Comparison of ENCODE assay signal across 8 cellular contexts in the genomic region with DNA sequence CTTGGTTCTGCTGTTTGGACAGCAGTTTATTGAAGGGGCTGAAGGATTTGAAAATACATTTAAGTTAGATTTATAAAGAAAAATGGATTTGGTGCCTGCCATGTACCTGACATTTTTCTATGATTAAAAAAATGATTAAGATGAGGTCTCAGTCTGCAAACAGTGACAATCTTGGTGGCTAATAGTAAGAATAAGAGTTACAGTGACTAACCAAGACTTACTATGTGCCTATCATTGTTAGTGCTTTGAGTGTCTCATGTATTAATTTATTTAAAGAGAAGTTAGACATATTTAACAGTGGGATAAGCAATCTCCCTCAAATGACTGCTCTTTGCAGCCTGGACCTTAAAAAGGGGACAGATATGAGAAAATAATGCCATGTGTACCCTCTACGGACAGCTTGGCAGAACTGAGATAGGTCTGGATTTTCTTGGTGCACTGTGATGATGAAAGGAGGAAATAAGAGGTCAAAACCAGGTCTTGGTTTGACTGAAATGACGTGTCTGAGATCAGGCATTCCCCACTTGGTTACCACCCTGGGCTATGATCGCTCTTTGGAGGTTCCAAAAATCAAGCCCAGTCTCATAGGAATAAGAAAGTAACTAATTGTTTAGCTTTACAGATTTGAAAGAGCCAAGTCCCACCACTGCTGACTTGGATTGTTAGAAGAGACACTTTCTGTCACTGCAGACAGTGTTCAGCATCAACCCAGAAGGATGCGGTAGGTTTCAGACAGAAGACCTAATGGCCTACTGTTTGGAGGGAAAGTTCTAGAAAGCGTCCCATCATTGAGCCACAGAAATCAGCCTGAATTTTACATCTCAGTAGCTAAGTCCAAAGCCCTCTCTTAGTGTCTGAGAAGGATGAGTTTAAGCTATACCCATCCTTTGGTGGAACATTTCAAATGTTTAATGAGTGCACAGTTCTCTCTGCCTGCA. TPM values are rescaled to one million over a fixed set of nuclear protein-coding genes. Genes with fewer than 3 reads are reported as not detected.
DNase-seq lines count a peak whose midpoint lies in the region; ATAC-seq and TF ChIP-seq lines count a peak whose summit lies in the region.

No MANE protein-coding gene starts in this region.

- H3K9me3 Mint-ChIP-seq in activated naive CD4-positive, alpha-beta T cell treated with anti-CD3 and anti-CD28 coated beads for 36 hours: peaks cover 24% of the 10 kb centered on the region
- H3K9me3 Mint-ChIP-seq in activated T-cell treated with anti-CD3 and anti-CD28 coated beads, Interleukin-2, amount 50 U/mL, for 72 hours: peaks cover 5 to 16% of the 10 kb centered on the region in 2 donors
- H3K9me3 Mint-ChIP-seq in Caco-2 (ENCODE audit: unreplicated experiment): peaks cover 28% of the 10 kb centered on the region

- CTCF ChIA-PET in activated naive CD4-positive, alpha-beta T cell treated with anti-CD3 and anti-CD28 coated beads for 36 hours (lab: Charles Lee): interaction anchor here (0.6 to 1.9 kb wide), 4 partner anchors 10 to 24 kb away, joined by 3 to 5 read pairs (median 4); no protein-coding TSS in a partner anchor
- CTCF ChIA-PET in Caco-2 (lab: Charles Lee): no interaction called here

- H3K36me3 ChIP-seq in left lung (no peaks in the 10 kb centered on the region), Caco-2 (ENCODE audit: control insufficient read depth, insufficient read depth, low read length) (no peaks in the 10 kb centered on the region)

- no peaks in the 10 kb centered on the region for H3K27me3 ChIP-seq in left lung
- H3K27me3 ChIP-seq in Caco-2 (replicated peaks; ENCODE audit: control insufficient read depth, insufficient read depth, low read length): no peaks in the 10 kb centered on the region

- peaks cover 22% of the 10 kb centered on the region for H3K36me3 Mint-ChIP-seq in activated naive CD4-positive, alpha-beta T cell treated with anti-CD3 and anti-CD28 coated beads for 36 hours (ENCODE audit: low read depth)
- H3K36me3 Mint-ChIP-seq in activated T-cell treated with anti-CD3 and anti-CD28 coated beads, Interleukin-2, amount 50 U/mL, for 72 hours (ENCODE audit: insufficient read depth in 2 of 2): peaks cover 20 to 21% of the 10 kb centered on the region in 2 donors
- peaks cover 5% of the 10 kb centered on the region for H3K36me3 Mint-ChIP-seq in Caco-2 (ENCODE audit: insufficient read depth, unreplicated experiment)

- peak; percentile 61 for DNase-seq in activated naive CD4-positive, alpha-beta T cell treated with anti-CD3 and anti-CD28 coated beads for 36 hours
- DNase-seq in activated naive CD4-positive, alpha-beta T cell treated with anti-CD3 and anti-CD28 coated beads, Interleukin-2, amount 50 U/mL, for 16 hours: no peak
- peak; percentile 57 to 63 for DNase-seq in activated T-cell treated with anti-CD3 and anti-CD28 coated beads, Interleukin-2, amount 50 U/mL, for 72 hours
- DNase-seq in stimulated activated CD4-positive, alpha-beta T cell treated with anti-CD3 and anti-CD28 coated beads, Interleukin-1b, Interleukin-23, amount 100 ng/mL, for 48 hours: peak; percentile 39
- DNase-seq in left lung (no peak), Caco-2 (no peak), GM03348 (ENCODE audit: low spot score) (no peak)

- H3K4me3 Mint-ChIP-seq in activated naive CD4-positive, alpha-beta T cell treated with anti-CD3 and anti-CD28 coated beads for 36 hours: peak overlapping the region; percentile 83
- peak overlapping the region; percentile 92 to 98 for H3K4me3 Mint-ChIP-seq in activated T-cell treated with anti-CD3 and anti-CD28 coated beads, Interleukin-2, amount 50 U/mL, for 72 hours
- H3K4me3 Mint-ChIP-seq in Caco-2 (ENCODE audit: unreplicated experiment): no peak overlapping the region

- peak overlapping the region in 1 of 2 donors; percentile 98 for H3K27ac ChIP-seq in left lung

- peak; percentile 65 for ATAC-seq in HG03060 (IDR thresholded peaks at IDR 0.05; ENCODE audit: low read depth, unreplicated experiment)
- ATAC-seq in activated T-cell treated with anti-CD3 and anti-CD28 coated beads, Interleukin-2, amount 50 U/mL, for 72 hours (replicated peaks in 1 of 2): peak; percentile 55 to 62
- no peak for ATAC-seq in left lung

- intact Hi-C loops in activated naive CD4-positive, alpha-beta T cell treated with anti-CD3 and anti-CD28 coated beads for 36 hours (cut with micrococcal nuclease): loop anchor here (1.0 to 10.0 kb wide), 11 partner anchors 279 to 1295 kb away; partner anchors contain the start of gene CCDC186
- intact Hi-C loops in left lung (cut with DNase I): no loop called here
- intact Hi-C loops in Caco-2 (cut with micrococcal nuclease; ENCODE audit: unreplicated experiment): no loop called here

- H3K9me3 ChIP-seq in left lung (peaks cover 0 to 9% of the 10 kb centered on the region in 2 donors), Caco-2 (no peaks in the 10 kb centered on the region)

- H3K4me1 ChIP-seq in left lung (peaks cover 0 to 33% of the 10 kb centered on the region in 2 donors), Caco-2 (no peaks in the 10 kb centered on the region)

- H3K27ac Mint-ChIP-seq in activated naive CD4-positive, alpha-beta T cell treated with anti-CD3 and anti-CD28 coated beads for 36 hours: peak overlapping the region; percentile 54
- H3K27ac Mint-ChIP-seq in activated T-cell treated with anti-CD3 and anti-CD28 coated beads, Interleukin-2, amount 50 U/mL, for 72 hours: peak overlapping the region; percentile 95
- no peak overlapping the region for H3K27ac Mint-ChIP-seq in Caco-2 (ENCODE audit: unreplicated experiment)

- no TSS peak for BruUV-seq in Caco-2 (replicated peaks; lab: Mats Ljungman, UMichigan)

- H3K27me3 Mint-ChIP-seq in activated naive CD4-positive, alpha-beta T cell treated with anti-CD3 and anti-CD28 coated beads for 36 hours (ENCODE audit: low read depth): no peaks in the 10 kb centered on the region
- no peaks in the 10 kb centered on the region for H3K27me3 Mint-ChIP-seq in activated T-cell treated with anti-CD3 and anti-CD28 coated beads, Interleukin-2, amount 50 U/mL, for 72 hours (ENCODE audit: low read depth)
- no peaks in the 10 kb centered on the region for H3K27me3 Mint-ChIP-seq in Caco-2 (ENCODE audit: insufficient read depth, unreplicated experiment)

- peak overlapping the region in 1 of 2 donors; percentile 93 for H3K4me3 ChIP-seq in left lung
- H3K4me3 ChIP-seq in Caco-2 (ENCODE audit: low read depth, low read length): no peak overlapping the region

- H3K4me1 Mint-ChIP-seq in activated naive CD4-positive, alpha-beta T cell treated with anti-CD3 and anti-CD28 coated beads for 36 hours (ENCODE audit: low read depth): peaks cover 39% of the 10 kb centered on the region
- peaks cover 47% of the 10 kb centered on the region for H3K4me1 Mint-ChIP-seq in activated T-cell treated with anti-CD3 and anti-CD28 coated beads, Interleukin-2, amount 50 U/mL, for 72 hours (ENCODE audit: low read depth)
- H3K4me1 Mint-ChIP-seq in Caco-2 (ENCODE audit: low read depth, unreplicated experiment): peaks cover 7% of the 10 kb centered on the region

- no peak for TF ChIP-seq CTCF in left lung (IDR thresholded peaks at IDR 0.05)
- TF ChIP-seq CTCF in Caco-2 (IDR thresholded peaks at IDR 0.05; ENCODE audit: insufficient read depth in 1 of 2, low read depth in 1 of 2, low read length in 1 of 2, severe bottlenecking in 1 of 2, unreplicated experiment in 1 of 2): no peak

- POLR2A ChIA-PET in Caco-2 (lab: Charles Lee): no interaction called here

RNA-seq across cellular contexts. Expression of gene CASP7, which starts 2.1 kb away (rescaled TPM):
- total RNA-seq in activated naive CD4-positive, alpha-beta T cell treated with anti-CD3 and anti-CD28 coated beads for 36 hours: 1 to 10 TPM; 6.1 to 7.2 TPM
- 10 to 100 TPM in 1 of 2 donors, 1 to 10 TPM in 1; 9.9 to 18.5 TPM for total RNA-seq in activated T-cell treated with anti-CD3 and anti-CD28 coated beads, Interleukin-2, amount 50 U/mL, for 72 hours
- total RNA-seq in left lung (10 to 100 TPM; 34.0 to 39.1 TPM), Caco-2 (2022) (23.0 and 23.9 TPM in 2 replicates)

RNA-seq across cellular contexts. Expression of gene NRAP, which starts 18.0 kb away (rescaled TPM):
- not detected for total RNA-seq in activated naive CD4-positive, alpha-beta T cell treated with anti-CD3 and anti-CD28 coated beads for 36 hours
- total RNA-seq in activated T-cell treated with anti-CD3 and anti-CD28 coated beads, Interleukin-2, amount 50 U/mL, for 72 hours: not detected
- total RNA-seq in left lung (under 1 TPM; 0.09 to 0.26 TPM), Caco-2 (2022) (0.05 and 0.09 TPM in 2 replicates)

Comparison
In these comparisons a context has a peak if more than half of its experiments do, and no peak if none do; other contexts are left out.
1. DNase-seq: peak in activated naive CD4-positive, alpha-beta T cell treated with anti-CD3 and anti-CD28 coated beads for 36 hours (single experiment), activated T-cell treated with anti-CD3 and anti-CD28 coated beads, Interleukin-2, amount 50 U/mL, for 72 hours (2 of 2) and stimulated activated CD4-positive, alpha-beta T cell treated with anti-CD3 and anti-CD28 coated beads, Interleukin-1b, Interleukin-23, amount 100 ng/mL, for 48 hours (single experiment); none in activated naive CD4-positive, alpha-beta T cell treated with anti-CD3 and anti-CD28 coated beads, Interleukin-2, amount 50 U/mL, for 16 hours (single experiment), left lung (0 of 2), Caco-2 (0 of 2) and GM03348 (single experiment).